ENCODE assay signal across 2 cellular contexts in genomic region chr11:73759520-73760065, GRCh38.
TF ChIP-seq lines count a peak whose summit lies in the region.

No MANE protein-coding gene starts in this region.

TF ChIP-seq in A549, 52 proteins besides CTCF, POLR2A, EP300 and RAD21 (continued from another document):
- TF ChIP-seq REST (IDR thresholded peaks at IDR 0.05) (no peak), HMGXB4 (CRISPR knock-in tag; IDR thresholded peaks at IDR 0.05; ENCODE audit: borderline replicate concordance) (no peak), POLR2AphosphoS2 (conservative IDR thresholded peaks at IDR 0.05; ENCODE audit: low read length) (no peak), RCOR1 (IDR thresholded peaks at IDR 0.05; ENCODE audit: low read depth, low read length) (no peak), NPAS2 (CRISPR knock-in tag; IDR thresholded peaks at IDR 0.05; ENCODE audit: borderline replicate concordance) (no peak), RFX5 (IDR thresholded peaks at IDR 0.05) (no peak), PBX3 (IDR thresholded peaks at IDR 0.05) (no peak), USF2 (IDR thresholded peaks at IDR 0.05) (no peak)
TF ChIP-seq in A549: peak in this region for 0.

TF ChIP-seq in GM23338, 12 proteins besides CTCF, POLR2A, EP300 and RAD21 (continued from another document):
- TF ChIP-seq ZNF462 (CRISPR knock-in tag; IDR thresholded peaks at IDR 0.05) (no peak), REST (IDR thresholded peaks at IDR 0.05; ENCODE audit: unreplicated experiment) (no peak), EZH2 (IDR thresholded peaks at IDR 0.05; ENCODE audit: low read depth, unreplicated experiment) (no peak), STAT1 (IDR thresholded peaks at IDR 0.05; ENCODE audit: unreplicated experiment) (no peak), NANOG (IDR thresholded peaks at IDR 0.05; ENCODE audit: borderline replicate concordance) (no peak), CREB1 (CRISPR knock-in tag; IDR thresholded peaks at IDR 0.05; ENCODE audit: low read depth) (no peak), ZNF114 (CRISPR knock-in tag; IDR thresholded peaks at IDR 0.05) (no peak), EZH2phosphoT487 (IDR thresholded peaks at IDR 0.05; ENCODE audit: unreplicated experiment) (no peak), POLR2AphosphoS5 (IDR thresholded peaks at IDR 0.05; ENCODE audit: low read depth) (no peak), JUNB (IDR thresholded peaks at IDR 0.05; ENCODE audit: unreplicated experiment) (no peak), ETS1 (IDR thresholded peaks at IDR 0.05) (no peak)
